Comparison of ENCODE assay signal across 1 cellular context in genomic region chr7:43791-44540, GRCh38.
TF ChIP-seq lines count a peak whose summit lies in the region.

No MANE protein-coding gene starts in this region.

TF ChIP-seq in HepG2, 621 proteins besides CTCF, POLR2A, EP300 and RAD21 (continued from another document):
- TF ChIP-seq USF2 (IDR thresholded peaks at IDR 0.05; ENCODE audit: low read depth, low read length) (no peak), USF2 (CRISPR knock-in tag; IDR thresholded peaks at IDR 0.05; ENCODE audit: borderline replicate concordance) (no peak), ZNF333 (CRISPR knock-in tag; IDR thresholded peaks at IDR 0.05; ENCODE audit: borderline replicate concordance) (no peak), CCDC6 (CRISPR knock-in tag; IDR thresholded peaks at IDR 0.05) (no peak), MZF1 (CRISPR knock-in tag; IDR thresholded peaks at IDR 0.05; ENCODE audit: borderline replicate concordance) (no peak), MAFK (conservative IDR thresholded peaks at IDR 0.05 in 1 of 2, IDR thresholded peaks at IDR 0.05 in 1 of 2; ENCODE audit: low read length in 2 of 2) (no peak), HOXD1 (CRISPR knock-in tag; IDR thresholded peaks at IDR 0.05) (no peak), THAP7 (CRISPR knock-in tag; IDR thresholded peaks at IDR 0.05) (no peak), ZNF644 (CRISPR knock-in tag; IDR thresholded peaks at IDR 0.05; ENCODE audit: low read depth) (no peak)
